Comparison of ENCODE assay signal across 6 cellular contexts in the genomic region with DNA sequence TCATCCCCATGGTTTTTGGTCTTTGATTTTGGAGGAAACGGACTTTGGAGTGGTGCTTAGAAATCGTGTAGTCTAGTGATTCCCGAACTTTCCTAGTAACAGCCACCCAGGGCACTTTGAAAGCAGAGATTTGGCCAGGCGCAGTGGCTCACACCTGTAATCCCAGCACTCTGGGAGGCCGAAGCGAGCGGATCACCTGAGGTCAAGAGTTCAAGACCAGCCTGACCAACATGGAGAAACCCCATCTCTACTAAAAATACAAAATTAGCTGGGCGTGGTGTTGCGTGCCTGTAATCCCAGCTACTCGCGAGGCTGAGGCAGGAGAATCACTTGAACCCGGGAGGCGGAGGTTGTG. TPM values are rescaled to one million over a fixed set of nuclear protein-coding genes. Genes with fewer than 3 reads are reported as not detected.
DNase-seq lines count a peak whose midpoint lies in the region; ATAC-seq and TF ChIP-seq lines count a peak whose summit lies in the region.
"Not testable (repeated sequence)": the region's sequence is repeated elsewhere in the genome, so short reads cannot be mapped to it uniquely, and the experiment has no call there.

No MANE protein-coding gene starts in this region.

- not testable (repeated sequence) for DNase-seq in CD8-positive, alpha-beta T cell; PC-9; adrenal gland; fibroblast of mammary gland (ENCODE audit: low read depth); stomach

- peak overlapping the region; percentile 88 for H3K4me2 ChIP-seq in PC-9

- peak overlapping the region; percentile 99 for H3K4me3 Mint-ChIP-seq in CD8-positive, alpha-beta T cell

- not testable (repeated sequence) for TF ChIP-seq EP300 in stomach (IDR thresholded peaks at IDR 0.05)

- peak overlapping the region; percentile 73; the same call in 1 of the 2 replicates for H2AFZ ChIP-seq in PC-9

- H3K27ac ChIP-seq in CD8-positive, alpha-beta T cell (ENCODE audit: low read depth, low read length) = peak overlapping the region; percentile 90
- peak overlapping the region; percentile 61 for H3K27ac ChIP-seq in PC-9
- peak overlapping the region; percentile 90 to 99 (median 95) for H3K27ac ChIP-seq in adrenal gland
- H3K27ac ChIP-seq in muscle layer of duodenum (ENCODE audit: low read length) = peak overlapping the region; percentile 98
- H3K27ac ChIP-seq in stomach = peak overlapping the region; percentile 48 to 98 (median 96)

- not testable (repeated sequence) for H3K9me3 ChIP-seq in CD8-positive, alpha-beta T cell (ENCODE audit: low read length); PC-9 (ENCODE audit: insufficient read depth, low read depth); adrenal gland (replicated peaks in 1 of 3); muscle layer of duodenum (ENCODE audit: control insufficient read depth in 1 of 2, low read length in 2 of 2); stomach

- CTCF ChIA-PET in CD8-positive, alpha-beta T cell (lab: Charles Lee); PC-9 (lab: Charles Lee): not testable (repeated sequence)

- H3K79me2 ChIP-seq in PC-9 (ENCODE audit: low read depth) = peaks cover 40% of the 10 kb centered on the region

- not testable (repeated sequence) for H3K36me3 ChIP-seq in CD8-positive, alpha-beta T cell (ENCODE audit: insufficient read depth, low read length)
- H3K36me3 ChIP-seq in PC-9 (ENCODE audit: low read depth) (peaks cover 22% of the 10 kb centered on the region), adrenal gland (replicated peaks in 1 of 2) (peaks cover 0 to 41% of the 10 kb centered on the region in 2 donors), muscle layer of duodenum (ENCODE audit: control insufficient read depth in 1 of 2, insufficient read depth in 2 of 2, low read length in 2 of 2) (peaks cover 31 to 47% of the 10 kb centered on the region in 2 donors), stomach (peaks cover 19 to 66% (median 53%) of the 10 kb centered on the region in 4 donors)

- H3K9me2 ChIP-seq in PC-9 (ENCODE audit: insufficient read depth) = not testable (repeated sequence)

- not testable (repeated sequence) for H3K9me3 Mint-ChIP-seq in CD8-positive, alpha-beta T cell

- H3K4me1 ChIP-seq in CD8-positive, alpha-beta T cell (ENCODE audit: insufficient read depth, low read length) = peaks cover 22% of the 10 kb centered on the region
- H3K4me1 ChIP-seq in PC-9 (replicated peaks; ENCODE audit: insufficient read depth) (peaks cover 22% of the 10 kb centered on the region), adrenal gland (replicated peaks in 1 of 2) (peaks cover 12 to 24% of the 10 kb centered on the region in 2 donors), muscle layer of duodenum (ENCODE audit: control insufficient read depth in 1 of 2, insufficient read depth in 2 of 2, low read length in 2 of 2) (peaks cover 0 to 21% of the 10 kb centered on the region in 2 donors), stomach (peaks cover 16 to 36% (median 31%) of the 10 kb centered on the region in 4 donors)

- not testable (repeated sequence) for TF ChIP-seq CTCF in CD8-positive, alpha-beta T cell (IDR thresholded peaks at IDR 0.05); PC-9 (conservative IDR thresholded peaks at IDR 0.05); adrenal gland (IDR thresholded peaks at IDR 0.05); fibroblast of mammary gland (conservative IDR thresholded peaks at IDR 0.05; ENCODE audit: control insufficient read depth, insufficient read depth, low read depth, low read length); stomach (IDR thresholded peaks at IDR 0.05)

- H3K27ac Mint-ChIP-seq in CD8-positive, alpha-beta T cell = peak overlapping the region; percentile 99

- peak overlapping the region; percentile 89 for H3K4me3 ChIP-seq in CD8-positive, alpha-beta T cell (ENCODE audit: low read depth, low read length)
- H3K4me3 ChIP-seq in PC-9 (peak overlapping the region; percentile 74), adrenal gland (peak overlapping the region in 3 of 4 donors; percentile 58 to 89 (median 80)), fibroblast of mammary gland (ENCODE audit: control insufficient read depth, low read depth, low read length) (peak overlapping the region; percentile 98), muscle layer of duodenum (ENCODE audit: low read depth in 1 of 2, low read length in 2 of 2) (peak overlapping the region; percentile 91 to 97), stomach (peak overlapping the region; percentile 71 to 100 (median 92))

- peaks cover 35% of the 10 kb centered on the region for H3K4me1 Mint-ChIP-seq in CD8-positive, alpha-beta T cell (ENCODE audit: low read depth)

- H3F3A ChIP-seq in PC-9 (ENCODE audit: insufficient read depth, low read depth) = peaks cover 31% of the 10 kb centered on the region

- intact Hi-C loops in CD8-positive, alpha-beta T cell (cut with DNase I, micrococcal nuclease) = loop anchor here (1.0 to 5.0 kb wide), 8 partner anchors 27 to 961 kb away; partner anchors contain the start of genes CLTB (in 2 of the 2), LMAN2 (in 2 of the 2), FAF2 (in 1 of the 2) and KIAA1191 (in 1 of the 2)
- intact Hi-C loops in PC-9 (cut with micrococcal nuclease; ENCODE audit: unreplicated experiment) (loop anchor here (1.0 to 10.0 kb wide), 3 partner anchors 21 to 435 kb away; partner anchors contain the start of gene TSPAN17), adrenal gland (cut with DNase I) (loop anchor here in 1 of 2 donors (2.0 kb wide), 1 partner anchor 25 kb away; no protein-coding TSS in a partner anchor)
- intact Hi-C loops in stomach (cut with DNase I; ENCODE audit: low total_unique reads) = not testable (repeated sequence)

- not testable (repeated sequence) for ATAC-seq in CD8-positive, alpha-beta T cell

- not testable (repeated sequence) for TF ChIP-seq POLR2A in adrenal gland (IDR thresholded peaks at IDR 0.05); stomach (IDR thresholded peaks at IDR 0.05)

- H3K27me3 ChIP-seq in CD8-positive, alpha-beta T cell (ENCODE audit: insufficient read depth, low read length); PC-9 (ENCODE audit: insufficient read depth, low read depth); adrenal gland; muscle layer of duodenum (ENCODE audit: low read depth, low read length); stomach: not testable (repeated sequence)

- H3K36me3 Mint-ChIP-seq in CD8-positive, alpha-beta T cell = peaks cover 59% of the 10 kb centered on the region

- not testable (repeated sequence) for H3K27me3 Mint-ChIP-seq in CD8-positive, alpha-beta T cell (ENCODE audit: low read depth)

- POLR2A ChIA-PET in CD8-positive, alpha-beta T cell (lab: Charles Lee) = interaction anchor here (0.7 to 3.1 kb wide), 5 partner anchors 12 to 147 kb away, joined by 3 to 24 read pairs (median 9); partner anchors contain the start of genes FAF2, KIAA1191 and RNF44
- POLR2A ChIA-PET in PC-9 (lab: Charles Lee; ENCODE audit: unreplicated experiment) = interaction anchor here (0.7 kb wide), 1 partner anchor 146 kb away, joined by 3 read pairs; no protein-coding TSS in a partner anchor

- not testable (repeated sequence) for BruUV-seq in PC-9 (replicated peaks; lab: Mats Ljungman, UMichigan)

- peaks cover 19% of the 10 kb centered on the region for H4K20me1 ChIP-seq in PC-9 (ENCODE audit: insufficient read depth)

- WGBS in adrenal gland, 4 donors = 76 to 86% (median 83%) methylated on average over 11 to 13 of the region's 13 CpGs
- 79 to 84% (median 84%) methylated on average over 13 of the region's 13 CpGs for WGBS in stomach, 5 donors

RNA-seq across cellular contexts. Expression of gene HIGD2A, which starts 1.2 kb away (rescaled TPM):
- 100 to 1,000 TPM; 102 to 106 TPM for total RNA-seq in CD8-positive, alpha-beta T cell
- total RNA-seq in PC-9 (2021) = 133 and 149 TPM in 2 replicates
- total RNA-seq in adrenal gland = 100 to 1,000 TPM; 138 to 262 (median 197) TPM
- polyA plus RNA-seq in adrenal gland = 100 to 1,000 TPM; 112 to 492 (median 244) TPM
- 100 to 1,000 TPM in 4 of 5 donors, 10 to 100 TPM in 1; 47.2 to 233 (median 181) TPM for total RNA-seq in stomach
- polyA plus RNA-seq in stomach = 100 to 1,000 TPM; 207 to 248 (median 243) TPM

RNA-seq across cellular contexts. Expression of gene NOP16, which starts 1.3 kb away (rescaled TPM):
- total RNA-seq in CD8-positive, alpha-beta T cell = 10 to 100 TPM; 21.6 to 24.2 TPM
- total RNA-seq in PC-9 (2021) (31.5 and 35.8 TPM in 2 replicates), adrenal gland (10 to 100 TPM in 4 of 8 donors, 1 to 10 TPM in 4; 6.2 to 53.3 (median 13.8) TPM), stomach (10 to 100 TPM in 2 of 5 donors, 1 to 10 TPM in 2, not detected in 1; 4.3 to 55.8 (median 9.2) TPM)
- polyA plus RNA-seq in adrenal gland (10 to 100 TPM; 49.5 to 62.1 (median 57.0) TPM), stomach (10 to 100 TPM; 30.9 to 55.5 (median 38.0) TPM)

RNA-seq across cellular contexts. Expression of gene ARL10, which starts 24.5 kb away (rescaled TPM):
- total RNA-seq in CD8-positive, alpha-beta T cell = 1 to 10 TPM; 2.8 to 4.1 TPM
- total RNA-seq in PC-9 (2021) = 0.85 and 1.2 TPM in 2 replicates
- 1 to 10 TPM; 1.6 to 8.8 (median 2.8) TPM for total RNA-seq in adrenal gland
- polyA plus RNA-seq in adrenal gland = 1 to 10 TPM; 1.9 to 6.1 (median 3.5) TPM
- total RNA-seq in stomach = 1 to 10 TPM; 1.2 to 9.9 (median 3.0) TPM
- 1 to 10 TPM in 2 of 3 donors, under 1 TPM in 1; 0.31 to 3.5 (median 1.4) TPM for polyA plus RNA-seq in stomach

RNA-seq across cellular contexts. Expression of gene CLTB, which starts 26.6 kb away (rescaled TPM):
- total RNA-seq in CD8-positive, alpha-beta T cell = 10 to 100 TPM; 84.3 to 86.6 TPM
- total RNA-seq in PC-9 (2021) (123 and 126 TPM in 2 replicates), adrenal gland (100 to 1,000 TPM; 129 to 198 (median 158) TPM), stomach (100 to 1,000 TPM in 4 of 5 donors, 10 to 100 TPM in 1; 81.9 to 427 (median 179) TPM)
- polyA plus RNA-seq in adrenal gland (100 to 1,000 TPM; 118 to 299 (median 262) TPM), stomach (100 to 1,000 TPM; 171 to 280 (median 274) TPM)

RNA-seq across cellular contexts. Expression of gene KIAA1191, which starts 28.2 kb away (rescaled TPM):
- total RNA-seq in CD8-positive, alpha-beta T cell = 10 to 100 TPM; 78.2 to 85.1 TPM
- total RNA-seq in PC-9 (2021) (115 and 122 TPM in 2 replicates), adrenal gland (100 to 1,000 TPM in 6 of 8 donors, 10 to 100 TPM in 2; 90.9 to 127 (median 108) TPM), stomach (100 to 1,000 TPM in 2 of 5 donors, 10 to 100 TPM in 2, 1 to 10 TPM in 1; 6.1 to 398 (median 83.0) TPM)
- polyA plus RNA-seq in adrenal gland (10 to 100 TPM; 52.9 to 86.4 (median 61.8) TPM), stomach (100 to 1,000 TPM in 1 of 3 donors, 10 to 100 TPM in 2; 51.4 to 107 (median 89.2) TPM)
